21 cellular contexts compared by ENCODE assay signal in the genomic region with DNA sequence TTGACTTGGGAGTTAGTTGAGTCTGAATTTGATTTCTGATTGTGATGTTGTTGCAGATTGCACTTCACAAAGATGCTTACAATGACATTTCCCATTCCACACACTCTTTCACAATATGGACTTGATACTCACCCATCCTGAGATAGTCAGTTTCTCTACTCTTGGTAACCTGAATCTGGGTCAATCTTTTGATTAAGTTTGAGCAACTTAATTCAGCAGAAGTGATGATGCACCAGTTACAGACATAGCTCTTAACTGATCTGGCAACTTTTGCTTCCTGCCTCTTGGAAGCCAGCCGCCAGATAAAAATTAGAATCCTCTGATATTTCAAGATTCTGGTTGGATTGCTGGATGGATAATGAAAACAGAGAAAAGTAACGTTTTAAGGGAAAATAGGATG.
DNase-seq lines count a peak whose midpoint lies in the region; ATAC-seq, FAIRE-seq and TF ChIP-seq lines count a peak whose summit lies in the region.
"Had no signal": no experiment of that assay in that cellular context is flagged by ENCODE, and none has a peak within 500 bp of the region (broad histone marks: within the 10 kb centered on the region; RNA-seq: fewer than 3 reads in every experiment).

No MANE protein-coding gene starts in this region.

- DNase-seq in A549 (ENCODE audit: low read depth in 1 of 2, low spot score in 1 of 2) (no peak), amniotic epithelial cell (ENCODE audit: low read depth) (peak; percentile 84), iris pigment epithelial cell (ENCODE audit: low read depth) (peak; percentile 85), urothelium cell line (ENCODE audit: low spot score) (no peak), HTR-8/SVneo (ENCODE audit: insufficient read length, low spot score) (no peak), RCC 7860 (ENCODE audit: low spot score) (no peak)
- DNase-seq: BE2C; C1 segment of cervical spinal cord; CD4-positive, CD25-positive, alpha-beta regulatory T cell; CD8-positive, alpha-beta memory T cell; COR-L47; DMS 273 treated with DMSO at 0.1 percent for 48 hours; DMS53; DND-41 had no signal

- H3K4me1 ChIP-seq in A549 = no peaks in the 10 kb centered on the region
- H3K4me1 ChIP-seq: BE2C had no signal

- POLR2A ChIA-PET in A549 (lab: Yijun Ruan, JAX) = no interaction called here

- WGBS in A549 (ENCODE audit: missing lambda C conversion rate) = 48% methylated on average over 2 of the region's 2 CpGs

- no peak for TF ChIP-seq EP300 in A549 (IDR thresholded peaks at IDR 0.05)

- TF ChIP-seq RAD21 in A549 (conservative IDR thresholded peaks at IDR 0.05 in 1 of 2, IDR thresholded peaks at IDR 0.05 in 1 of 2) = no peak

- H3K4me2 ChIP-seq in A549 = no peak overlapping the region
- H3K4me2 ChIP-seq: GM23338 had no signal

- no peak for TF ChIP-seq CTCF in A549 (IDR thresholded peaks at IDR 0.05)

- no peak overlapping the region for H3K4me3 ChIP-seq in A549
- H3K4me3 ChIP-seq: GM12878, GM23338 had no signal

- no peak overlapping the region for H3K27ac ChIP-seq in A549
- H3K27ac ChIP-seq: 22Rv1, HL-60 had no signal

- FAIRE-seq in A549 (lab: Jason Lieb, UNC) (no peak), urothelium cell line (lab: Jason Lieb, UNC) (no peak), HTR-8/SVneo (lab: Jason Lieb, UNC) (no peak), RCC 7860 (lab: Jason Lieb, UNC) (no peak)
- FAIRE-seq: GM12878, H54 had no signal

- CTCF ChIA-PET in A549 (lab: Yijun Ruan, JAX) = interaction anchor here (0.9 to 1.3 kb wide), 4 partner anchors 14 to 345 kb away, joined by 3 read pairs; no protein-coding TSS in a partner anchor

- TF ChIP-seq POLR2A in A549 (IDR thresholded peaks at IDR 0.05; ENCODE audit: low read length) = no peak

- H3K9me3 ChIP-seq in A549 = peaks cover 23% of the 10 kb centered on the region
- H3K9me3 ChIP-seq: BE2C had no signal

- no peak for ATAC-seq in A549
- ATAC-seq in HG03139 (IDR thresholded peaks at IDR 0.05; ENCODE audit: unreplicated experiment) = no peak
- ATAC-seq: GM12878, GM23338 had no signal

TF ChIP-seq in A549, 52 proteins besides CTCF, POLR2A, EP300 and RAD21:
- TF ChIP-seq MAFK (IDR thresholded peaks at IDR 0.05; ENCODE audit: partially characterized antibody) = peak; percentile 8
- TF ChIP-seq, protein P1, sequence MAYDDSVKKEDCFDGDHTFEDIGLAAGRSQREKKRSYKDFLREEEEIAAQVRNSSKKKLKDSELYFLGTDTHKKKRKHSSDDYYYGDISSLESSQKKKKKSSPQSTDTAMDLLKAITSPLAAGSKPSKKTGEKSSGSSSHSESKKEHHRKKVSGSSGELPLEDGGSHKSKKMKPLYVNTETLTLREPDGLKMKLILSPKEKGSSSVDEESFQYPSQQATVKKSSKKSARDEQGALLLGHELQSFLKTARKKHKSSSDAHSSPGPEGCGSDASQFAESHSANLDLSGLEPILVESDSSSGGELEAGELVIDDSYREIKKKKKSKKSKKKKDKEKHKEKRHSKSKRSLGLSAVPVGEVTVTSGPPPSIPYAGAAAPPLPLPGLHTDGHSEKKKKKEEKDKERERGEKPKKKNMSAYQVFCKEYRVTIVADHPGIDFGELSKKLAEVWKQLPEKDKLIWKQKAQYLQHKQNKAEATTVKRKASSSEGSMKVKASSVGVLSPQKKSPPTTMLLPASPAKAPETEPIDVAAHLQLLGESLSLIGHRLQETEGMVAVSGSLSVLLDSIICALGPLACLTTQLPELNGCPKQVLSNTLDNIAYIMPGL (CRISPR knock-in tag; IDR thresholded peaks at IDR 0.05; ENCODE audit: borderline replicate concordance) = no peak

TF ChIP-seq in PFSK-1, 5 proteins besides CTCF, POLR2A, EP300 and RAD21:
- TF ChIP-seq FOXP2 (optimal IDR thresholded peaks at IDR 0.05; ENCODE audit: borderline replicate concordance, extremely low read depth, extremely low read length, insufficient read depth) (no peak), POLR2AphosphoS5 (IDR thresholded peaks at IDR 0.05; ENCODE audit: low read depth, low read length) (0 out of 2 replicates have a peak, but pooled peaks have one; percentile 24), SIN3A (IDR thresholded peaks at IDR 0.05; ENCODE audit: borderline replicate concordance, insufficient read depth, low read length) (no peak)
TF ChIP-seq in PFSK-1: peak in this region for 1.

Comparison
In these comparisons a context has a peak if more than half of its experiments do, and no peak if none do; other contexts are left out.
1. DNase-seq: peak in amniotic epithelial cell (single experiment) and iris pigment epithelial cell (single experiment); none in A549 (0 of 2), urothelium cell line (single experiment), HTR-8/SVneo (single experiment) and RCC 7860 (single experiment).